ENCODE assay signal across 16 cellular contexts in genomic region chr17:2457913-2458312, GRCh38.
"Had no signal": no experiment of that assay in that cellular context is flagged by ENCODE, and none has a peak within 500 bp of the region (broad histone marks: within the 10 kb centered on the region; RNA-seq: fewer than 3 reads in every experiment).

No MANE protein-coding gene starts in this region.

- H3K27ac ChIP-seq: lower lobe of right lung, parathyroid adenoma, right atrium auricular region, spleen, suprapubic skin had no signal

- H3K4me1 ChIP-seq: lower lobe of right lung, parathyroid adenoma, prostate gland, right atrium auricular region, spleen, suprapubic skin had no signal

- H3K9ac ChIP-seq: parathyroid adenoma had no signal

- H3K27me3 ChIP-seq: right atrium auricular region, sigmoid colon, spleen, suprapubic skin had no signal

- DNase-seq: cerebellar nuclear complex; cortex of kidney; effector memory CD8-positive, alpha-beta T cell; hypothalamus; left ventricle myocardium superior; lower lobe of right lung; natural killer cell; sigmoid colon; spleen; stimulated activated CD4-positive, alpha-beta T cell treated with anti-CD3 and anti-CD28 coated beads, Interleukin-4, amount 100 ng/mL, for 4 hours; stimulated activated naive B cell treated with anti-CD40 and anti-IgM and Interleukin-4, amounts not matched to agents 10 μg/mL and 1 μg/mL and 100 μg/mL, for 72 hours; trophoblast cell had no signal

- H3K9me3 ChIP-seq: lower lobe of right lung, prostate gland, right atrium auricular region, sigmoid colon, spleen, suprapubic skin had no signal

- H3K79me2 ChIP-seq: parathyroid adenoma had no signal

- H2AFZ ChIP-seq: parathyroid adenoma had no signal

- H3K4me3 ChIP-seq: lower lobe of right lung, prostate gland, right atrium auricular region, sigmoid colon, spleen, suprapubic skin had no signal
